In genomic region chr1:172411791-172412338, GRCh38 we compare ENCODE assay signal across 28 cellular contexts. TPM values are rescaled to one million over a fixed set of nuclear protein-coding genes. Genes with fewer than 3 reads are reported as not detected.
"Had no signal": no experiment of that assay in that cellular context is flagged by ENCODE, and none has a peak within 500 bp of the region (broad histone marks: within the 10 kb centered on the region; RNA-seq: fewer than 3 reads in every experiment).

No MANE protein-coding gene starts in this region.

- H3K4me1 Mint-ChIP-seq: stimulated activated naive B cell treated with anti-CD40 and anti-IgM and Interleukin-4, amounts not matched to agents 10 μg/mL and 1 μg/mL and 100 μg/mL, for 72 hours had no signal

- H3K9me2 ChIP-seq: SK-N-SH had no signal

- H3K27ac Mint-ChIP-seq: activated CD4-positive, alpha-beta T cell treated with anti-CD3 and anti-CD28 coated beads, Interleukin-2, amount 10 ng/mL, durations not matched to agents 24 days and 14 days; activated naive CD4-positive, alpha-beta T cell treated with anti-CD3 and anti-CD28 coated beads for 36 hours; activated T-helper 2 cell treated with anti-CD3 and anti-CD28 coated beads, Interferon-gamma antibody, Interleukin-2, Interleukin-4, amounts not matched to agents 10 μg/mL and 5 μg/mL and 100 μg/mL, durations not matched to agents 14 hours and 24 hours and 36 hours; nephron progenitor cell; stimulated activated naive B cell treated with anti-CD40 and anti-IgM and Interleukin-4, amounts not matched to agents 10 μg/mL and 1 μg/mL and 100 μg/mL, for 72 hours; T-helper 2 cell treated with Interferon-gamma antibody and Interleukin-4, amounts not matched to agents 5 μg/mL and 100 μg/mL, for 36 hours had no signal

- H3K9ac ChIP-seq: SK-N-SH had no signal

- ATAC-seq: stimulated activated naive B cell treated with anti-CD40 and anti-IgM and Interleukin-4, amounts not matched to agents 10 μg/mL and 1 μg/mL and 100 μg/mL, for 72 hours had no signal

- H3K27ac ChIP-seq: ascending aorta, breast epithelium, spleen, thyroid gland had no signal

- H3K36me3 ChIP-seq: ascending aorta, breast epithelium, spleen, thyroid gland had no signal

- H3K4me3 ChIP-seq: ascending aorta, breast epithelium, lung, spleen, thyroid gland had no signal

- H3K9me3 Mint-ChIP-seq: activated CD4-positive, alpha-beta T cell treated with anti-CD3 and anti-CD28 coated beads, Interleukin-2, amount 10 ng/mL, durations not matched to agents 24 days and 14 days; activated naive CD4-positive, alpha-beta T cell treated with anti-CD3 and anti-CD28 coated beads for 36 hours; activated T-helper 2 cell treated with anti-CD3 and anti-CD28 coated beads, Interferon-gamma antibody, Interleukin-2, Interleukin-4, amounts not matched to agents 10 μg/mL and 5 μg/mL and 100 μg/mL, durations not matched to agents 14 hours and 24 hours and 36 hours; mesothelial cell of epicardium; nephron progenitor cell; stimulated activated naive B cell treated with anti-CD40 and anti-IgM and Interleukin-4, amounts not matched to agents 10 μg/mL and 1 μg/mL and 100 μg/mL, for 72 hours; T-helper 2 cell treated with Interferon-gamma antibody and Interleukin-4, amounts not matched to agents 5 μg/mL and 100 μg/mL, for 36 hours had no signal

- FAIRE-seq: endothelial cell of umbilical vein had no signal

- H3K4me2 ChIP-seq: SK-N-SH had no signal

- H3K4me3 Mint-ChIP-seq: activated CD4-positive, alpha-beta T cell treated with anti-CD3 and anti-CD28 coated beads, Interleukin-2, amount 10 ng/mL, durations not matched to agents 24 days and 14 days; activated naive CD4-positive, alpha-beta T cell treated with anti-CD3 and anti-CD28 coated beads for 36 hours; mesothelial cell of epicardium; nephron progenitor cell; stimulated activated naive B cell treated with anti-CD40 and anti-IgM and Interleukin-4, amounts not matched to agents 10 μg/mL and 1 μg/mL and 100 μg/mL, for 72 hours; T-helper 2 cell treated with Interferon-gamma antibody and Interleukin-4, amounts not matched to agents 5 μg/mL and 100 μg/mL, for 36 hours had no signal

- H3K4me1 ChIP-seq: ascending aorta, breast epithelium, spleen, thyroid gland had no signal

- H3K27me3 ChIP-seq: ascending aorta, breast epithelium, spleen, thyroid gland had no signal

- DNase-seq: activated CD4-positive, alpha-beta T cell treated with anti-CD3 and anti-CD28 coated beads, Interleukin-2, amount 10 ng/mL, durations not matched to agents 24 days and 14 days; activated CD8-positive, alpha-beta memory T cell treated with anti-CD3 and anti-CD28 coated beads, Interleukin-2, amount 50 U/mL, for 4 hours; activated naive CD4-positive, alpha-beta T cell treated with anti-CD3 and anti-CD28 coated beads for 36 hours; cerebellar nuclear complex; effector CD8-positive, alpha-beta T cell; foreskin fibroblast; glutamatergic neuron; hippocampal formation; islet precursor cell; nephron progenitor cell; nucleus accumbens; posterior cingulate gyrus; SK-N-SH; spleen; stimulated activated CD4-positive, alpha-beta T cell treated with anti-CD3 and anti-CD28 coated beads, Interleukin-4, amount 100 ng/mL, for 4 hours; stimulated activated naive B cell treated with anti-CD40 and anti-IgM and Interleukin-4, amounts not matched to agents 10 μg/mL and 1 μg/mL and 100 μg/mL, for 72 hours; thyroid gland had no signal

- H3K9me3 ChIP-seq: ascending aorta, breast epithelium, SK-N-SH, spleen, thyroid gland had no signal

- H3K27me3 Mint-ChIP-seq: stimulated activated naive B cell treated with anti-CD40 and anti-IgM and Interleukin-4, amounts not matched to agents 10 μg/mL and 1 μg/mL and 100 μg/mL, for 72 hours had no signal

RNA-seq across cellular contexts. Expression of gene C1orf105, which starts 8.6 kb away (rescaled TPM):
- total RNA-seq: activated CD4-positive, alpha-beta T cell treated with anti-CD3 and anti-CD28 coated beads, Interleukin-2, amount 10 ng/mL, durations not matched to agents 24 days and 14 days; activated naive CD4-positive, alpha-beta T cell treated with anti-CD3 and anti-CD28 coated beads for 36 hours; activated T-helper 2 cell treated with anti-CD3 and anti-CD28 coated beads, Interferon-gamma antibody, Interleukin-2, Interleukin-4, amounts not matched to agents 10 μg/mL and 5 μg/mL and 100 μg/mL, durations not matched to agents 14 hours and 24 hours and 36 hours; ascending aorta; breast epithelium; endothelial cell of umbilical vein; lung; mesothelial cell of epicardium; renal cortical epithelial cell; spleen; subcutaneous adipose tissue; thyroid gland; ureter had no signal
- polyA plus RNA-seq: adipose tissue, endothelial cell of umbilical vein, lung, SK-N-SH, spleen had no signal
